1 cellular context compared by ENCODE assay signal in genomic region chr1:172135076-172135672, GRCh38.
TF ChIP-seq lines count a peak whose summit lies in the region.

No MANE protein-coding gene starts in this region.

TF ChIP-seq in WTC11, 78 proteins besides CTCF, POLR2A, EP300 and RAD21 (continued from another document):
- TF ChIP-seq AR (CRISPR knock-in tag; IDR thresholded peaks at IDR 0.05): no peak
